ENCODE assay signal across 1 cellular context in genomic region chr19:5026706-5027273, GRCh38.
TF ChIP-seq lines count a peak whose summit lies in the region.

No MANE protein-coding gene starts in this region.

TF ChIP-seq in HEK293, 187 proteins besides CTCF, POLR2A, EP300 and RAD21 (continued from another document):
- TF ChIP-seq ZNF518A (tag by site-specific recombination; conservative IDR thresholded peaks at IDR 0.05; ENCODE audit: low read depth): no peak
- TF ChIP-seq ZNF548 (tag by site-specific recombination; IDR thresholded peaks at IDR 0.05): no peak
- TF ChIP-seq ZSCAN30 (tag by site-specific recombination; IDR thresholded peaks at IDR 0.05): no peak
